In genomic region chr1:1534401-1535145, GRCh38 we compare ENCODE assay signal across 21 cellular contexts.
"Had no signal": no experiment of that assay in that cellular context is flagged by ENCODE, and none has a peak within 500 bp of the region (broad histone marks: within the 10 kb centered on the region; RNA-seq: fewer than 3 reads in every experiment).

No MANE protein-coding gene starts in this region.

- H3K4me3 Mint-ChIP-seq: activated CD4-positive, alpha-beta memory T cell treated with anti-CD3 and anti-CD28 coated beads for 36 hours; activated CD4-positive, alpha-beta T cell treated with anti-CD3 and anti-CD28 coated beads, Interleukin-2, amount 10 ng/mL, durations not matched to agents 7 days and 5 days; activated T-cell treated with anti-CD3 and anti-CD28 coated beads, Interleukin-2, amount 50 U/mL, for 4 hours; brain; T-helper 1 cell treated with Interleukin-12 subunit alpha and Interleukin-12 subunit beta and Interleukin-4 antibody, amounts not matched to agents 30 μg/mL and 1 μg/mL, for 36 hours had no signal

- DNase-seq: activated CD4-positive, alpha-beta memory T cell treated with anti-CD3 and anti-CD28 coated beads for 36 hours; activated CD4-positive, alpha-beta T cell treated with anti-CD3 and anti-CD28 coated beads, Interleukin-2, amount 10 ng/mL, durations not matched to agents 7 days and 5 days; activated CD4-positive, CD25-positive, alpha-beta regulatory T cell; activated CD8-positive, alpha-beta memory T cell treated with anti-CD3 and anti-CD28 coated beads for 24 hours; activated effector memory CD4-positive, alpha-beta T cell treated with anti-CD3 and anti-CD28 coated beads, Interleukin-2, amount 50 U/mL, for 16 hours; activated naive CD4-positive, alpha-beta T cell treated with Interleukin-2 at 50 U/mL for 16 hours; activated T-cell treated with anti-CD3 and anti-CD28 coated beads, Interleukin-2, amount 50 U/mL, for 4 hours; amygdala; cerebellar nuclear complex; MM.1S; NCI-H1105 treated with DMSO at 0.1 percent for 48 hours; NCI-H1436 treated with DMSO at 0.1 percent for 48 hours; NCI-H187; NCI-H2081; NCI-H446; NCI-H524; SHP77 treated with DMSO at 0.1 percent for 48 hours had no signal

- H3K27ac Mint-ChIP-seq: activated CD4-positive, alpha-beta memory T cell treated with anti-CD3 and anti-CD28 coated beads for 36 hours; activated CD4-positive, alpha-beta T cell treated with anti-CD3 and anti-CD28 coated beads, Interleukin-2, amount 10 ng/mL, durations not matched to agents 7 days and 5 days; activated naive CD4-positive, alpha-beta T cell treated with anti-CD3 and anti-CD28 coated beads, Interleukin-2, amount 50 U/mL, for 72 hours; brain; T-helper 1 cell treated with Interleukin-12 subunit alpha and Interleukin-12 subunit beta and Interleukin-4 antibody, amounts not matched to agents 30 μg/mL and 1 μg/mL, for 36 hours had no signal

- H3K27ac ChIP-seq: VCaP had no signal

- H3K27me3 Mint-ChIP-seq: activated CD4-positive, alpha-beta memory T cell treated with anti-CD3 and anti-CD28 coated beads for 36 hours; activated CD4-positive, alpha-beta T cell treated with anti-CD3 and anti-CD28 coated beads, Interleukin-2, amount 10 ng/mL, durations not matched to agents 7 days and 5 days; brain had no signal

- ATAC-seq: activated naive CD4-positive, alpha-beta T cell treated with anti-CD3 and anti-CD28 coated beads, Interleukin-2, amount 50 U/mL, for 72 hours; activated T-cell treated with anti-CD3 and anti-CD28 coated beads, Interleukin-2, amount 50 U/mL, for 4 hours had no signal
